In genomic region chr14:68636597-68636996, GRCh38 we compare ENCODE assay signal across 19 cellular contexts.
DNase-seq lines count a peak whose midpoint lies in the region; ATAC-seq and TF ChIP-seq lines count a peak whose summit lies in the region.
"Had no signal": no experiment of that assay in that cellular context is flagged by ENCODE, and none has a peak within 500 bp of the region (broad histone marks: within the 10 kb centered on the region; RNA-seq: fewer than 3 reads in every experiment).

No MANE protein-coding gene starts in this region.

- H3K4me3 ChIP-seq in heart right ventricle, result no peak overlapping the region
- H3K4me3 ChIP-seq in rectal smooth muscle tissue (ENCODE audit: low read length), result no peak overlapping the region
- no peak overlapping the region for H3K4me3 ChIP-seq in uterus
- H3K4me3 ChIP-seq: A549, SJCRH30, thoracic aorta had no signal

- POLR2A ChIA-PET in activated CD8-positive, alpha-beta T cell treated with anti-CD3 and anti-CD28 coated beads, Interleukin-2, amount 10 ng/mL, durations not matched to agents 7 days and 5 days (lab: Charles Lee), result no interaction called here

- H3K9me3 Mint-ChIP-seq in activated CD8-positive, alpha-beta T cell treated with anti-CD3 and anti-CD28 coated beads, Interleukin-2, amount 10 ng/mL, durations not matched to agents 7 days and 5 days (ENCODE audit: insufficient read depth), result no peaks in the 10 kb centered on the region

- H3K4me3 Mint-ChIP-seq in activated CD8-positive, alpha-beta T cell treated with anti-CD3 and anti-CD28 coated beads, Interleukin-2, amount 10 ng/mL, durations not matched to agents 7 days and 5 days, result no peak overlapping the region

- H3K9me3 ChIP-seq in heart right ventricle (peaks cover 0 to 16% (median 10%) of the 10 kb centered on the region in 11 donors), uterus (no peaks in the 10 kb centered on the region)

- no peak overlapping the region for H3K9ac ChIP-seq in rectal smooth muscle tissue (ENCODE audit: low read length)

- no peaks in the 10 kb centered on the region for H3K4me1 Mint-ChIP-seq in activated CD8-positive, alpha-beta T cell treated with anti-CD3 and anti-CD28 coated beads, Interleukin-2, amount 10 ng/mL, durations not matched to agents 7 days and 5 days (ENCODE audit: low read depth)

- H3K27me3 ChIP-seq in heart right ventricle (no peaks in the 10 kb centered on the region), rectal smooth muscle tissue (ENCODE audit: control insufficient read depth, insufficient read depth, low read length) (no peaks in the 10 kb centered on the region), uterus (no peaks in the 10 kb centered on the region)
- H3K27me3 ChIP-seq: SJCRH30 had no signal

- CTCF ChIA-PET in activated CD8-positive, alpha-beta T cell treated with anti-CD3 and anti-CD28 coated beads, Interleukin-2, amount 10 ng/mL, durations not matched to agents 7 days and 5 days (lab: Charles Lee), result no interaction called here

- WGBS in heart right ventricle, 2 donors, result 73 to 87% methylated on average over 5 of the region's 5 CpGs

- H3K36me3 Mint-ChIP-seq in activated CD8-positive, alpha-beta T cell treated with anti-CD3 and anti-CD28 coated beads, Interleukin-2, amount 10 ng/mL, durations not matched to agents 7 days and 5 days (ENCODE audit: low read depth), result peaks cover 3% of the 10 kb centered on the region

- H3K27me3 Mint-ChIP-seq in activated CD8-positive, alpha-beta T cell treated with anti-CD3 and anti-CD28 coated beads, Interleukin-2, amount 10 ng/mL, durations not matched to agents 7 days and 5 days (ENCODE audit: low read depth), result no peaks in the 10 kb centered on the region

- intact Hi-C loops in heart right ventricle (cut with DNase I) (no loop called here), Right ventricle myocardium superior (cut with DNase I) (no loop called here), uterus (cut with DNase I; ENCODE audit: low total_unique reads) (no loop called here)

- H3K27ac Mint-ChIP-seq in activated CD8-positive, alpha-beta T cell treated with anti-CD3 and anti-CD28 coated beads, Interleukin-2, amount 10 ng/mL, durations not matched to agents 7 days and 5 days, result no peak overlapping the region

- no peak for ATAC-seq in heart right ventricle
- no peak for ATAC-seq in Right ventricle myocardium superior (ENCODE audit: poor library complexity)
- no peak for ATAC-seq in activated CD8-positive, alpha-beta T cell treated with anti-CD3 and anti-CD28 coated beads, Interleukin-2, amount 10 ng/mL, durations not matched to agents 7 days and 5 days
- ATAC-seq: A549, HCT116 had no signal

- TF ChIP-seq POLR2A in uterus (IDR thresholded peaks at IDR 0.05), result no peak

- H3K36me3 ChIP-seq in heart right ventricle (no peaks in the 10 kb centered on the region), rectal smooth muscle tissue (ENCODE audit: control insufficient read depth, insufficient read depth, low read length) (no peaks in the 10 kb centered on the region), uterus (no peaks in the 10 kb centered on the region)
- H3K36me3 ChIP-seq: thoracic aorta had no signal

- DNase-seq in heart right ventricle (no peak), Right ventricle myocardium superior (no peak), left kidney (ENCODE audit: low read depth, low spot score) (peak; percentile 62), uterus (peak in 1 of 2 donors; percentile 33), cerebellum (ENCODE audit: low spot score) (no peak), activated T-cell treated with anti-CD3 and anti-CD28 coated beads for 4 hours (no peak)
- no peak for DNase-seq in activated CD8-positive, alpha-beta T cell treated with anti-CD3 and anti-CD28 coated beads, Interleukin-2, amount 10 ng/mL, durations not matched to agents 7 days and 5 days
- DNase-seq: activated CD4-positive, CD25-positive, alpha-beta regulatory T cell treated with anti-CD3 and anti-CD28 coated beads, Interleukin-2, amount 50 U/mL, for 72 hours; activated gamma-delta T cell treated with Interleukin-2 at 50 U/mL for 16 hours; DMS53; KG1; NCI-H1930; NCI-H510A treated with DMSO at 0.1 percent for 48 hours; SJCRH30; stimulated activated CD4-positive, alpha-beta T cell treated with anti-CD3 and anti-CD28 coated beads, Interleukin-2, amount 100 ng/mL, for 48 hours had no signal

- H3K27ac ChIP-seq in heart right ventricle, result peak overlapping the region in 9 of 10 donors; percentile 5 to 81 (median 74)
- H3K27ac ChIP-seq in rectal smooth muscle tissue (ENCODE audit: low read depth, low read length), result peak overlapping the region; percentile 74
- H3K27ac ChIP-seq in uterus, result peak overlapping the region; percentile 82 to 86
- H3K27ac ChIP-seq: SJCRH30, thoracic aorta had no signal

- no peak for TF ChIP-seq CTCF in heart right ventricle (IDR thresholded peaks at IDR 0.05)
- no peak for TF ChIP-seq CTCF in uterus (IDR thresholded peaks at IDR 0.05)

- H3K4me1 ChIP-seq in heart right ventricle (peaks cover 19 to 72% (median 52%) of the 10 kb centered on the region in 9 donors), rectal smooth muscle tissue (ENCODE audit: control insufficient read depth, insufficient read depth, low read length) (peaks cover 39% of the 10 kb centered on the region), uterus (peaks cover 24 to 33% of the 10 kb centered on the region in 2 donors)
